In genomic region chr6:15722731-15723130, GRCh38 we compare ENCODE assay signal across 24 cellular contexts. TPM values are rescaled to one million over a fixed set of nuclear protein-coding genes. Genes with fewer than 3 reads are reported as not detected.
A peak's percentile ranks its signal among the peaks of the same experiment; 100 is the strongest.
DNase-seq lines count a peak whose midpoint lies in the region; ATAC-seq, FAIRE-seq and TF ChIP-seq lines count a peak whose summit lies in the region.
"Had no signal": no experiment of that assay in that cellular context is flagged by ENCODE, and none has a peak within 500 bp of the region (broad histone marks: within the 10 kb centered on the region; RNA-seq: fewer than 3 reads in every experiment).

No MANE protein-coding gene starts in this region.

- peak overlapping the region; percentile 42 for H3K27ac Mint-ChIP-seq in nephron progenitor cell
- H3K27ac Mint-ChIP-seq: CD14-positive monocyte; CD4-positive, alpha-beta memory T cell; CD4-positive, CD25-positive, alpha-beta regulatory T cell; CD8-positive, alpha-beta memory T cell had no signal

- FAIRE-seq in K562 (lab: Jason Lieb, UNC): no peak
- FAIRE-seq: A204.1, D721Med, G401.6, GM12891, GM19239 had no signal

- H3F3A ChIP-seq in Loucy (ENCODE audit: low read depth): no peaks in the 10 kb centered on the region

- no peaks in the 10 kb centered on the region for H3K9me3 ChIP-seq in Loucy (ENCODE audit: insufficient read depth, low read depth, low read length)
- no peaks in the 10 kb centered on the region for H3K9me3 ChIP-seq in K562 (replicated peaks; ENCODE audit: control insufficient read depth, insufficient read depth, low read depth, low read length)
- H3K9me3 ChIP-seq: BE2C had no signal

- no peaks in the 10 kb centered on the region for H3K27me3 ChIP-seq in Loucy (ENCODE audit: insufficient read depth, low read length, poor library complexity, severe bottlenecking)
- H3K27me3 ChIP-seq in K562 (ENCODE audit: control insufficient read depth in 2 of 2, insufficient read depth in 2 of 2, low read length in 2 of 2): no peaks in the 10 kb centered on the region
- peaks cover 3% of the 10 kb centered on the region for H3K27me3 ChIP-seq in foreskin keratinocyte
- H3K27me3 ChIP-seq: BE2C, BLaER1 had no signal

- peak in 1 of 4 experiments; percentile 25 for DNase-seq in K562 (ENCODE audit: extremely low read depth in 1 of 4, low spot score in 3 of 4)
- DNase-seq in nephron progenitor cell: no peak
- no peak for DNase-seq in stimulated activated CD4-positive, alpha-beta T cell treated with anti-CD3 and anti-CD28 coated beads, Interleukin-2, amount 100 ng/mL, for 24 hours
- no peak for DNase-seq in foreskin keratinocyte
- DNase-seq in medulla oblongata (ENCODE audit: extremely low spot score): no peak
- no peak for DNase-seq in D341Med (ENCODE audit: low spot score)
- DNase-seq: 8988T; ACHN; BE2C; C1 segment of cervical spinal cord; CD4-positive, alpha-beta memory T cell; CD4-positive, CD25-positive, alpha-beta regulatory T cell; CD8-positive, alpha-beta memory T cell; COR-L47; DMS79 treated with DMSO at 0.1 percent for 48 hours; GF-D8 had no signal

- in situ Hi-C loops in K562 (cut with MboI): no loop called here

- H3K4me2 ChIP-seq in Loucy (ENCODE audit: low read depth, low read length, poor library complexity, severe bottlenecking) (no peak overlapping the region), K562 (ENCODE audit: insufficient read depth, low read length) (no peak overlapping the region)
- H3K4me2 ChIP-seq: BLaER1 had no signal

- H2AFZ ChIP-seq in Loucy (ENCODE audit: low read length) (peak overlapping the region; percentile 75), K562 (ENCODE audit: low read depth, low read length) (peak overlapping the region; percentile 58)

- H3K36me3 ChIP-seq in Loucy (ENCODE audit: insufficient read depth, low read length): no peaks in the 10 kb centered on the region
- no peaks in the 10 kb centered on the region for H3K36me3 ChIP-seq in K562 (ENCODE audit: control insufficient read depth, insufficient read depth, low read length)
- H3K36me3 ChIP-seq: BE2C, BLaER1 had no signal

- H3K4me3 ChIP-seq in Loucy (ENCODE audit: low read length, poor library complexity, severe bottlenecking) (no peak overlapping the region), K562 (no peak overlapping the region)
- H3K4me3 ChIP-seq: BLaER1 had no signal

- TF ChIP-seq CTCF in Loucy (conservative IDR thresholded peaks at IDR 0.05; ENCODE audit: low read length) (no peak), K562 (IDR thresholded peaks at IDR 0.05 in 2 of 3, conservative IDR thresholded peaks at IDR 0.05 in 1 of 3; ENCODE audit: insufficient read depth in 2 of 3, low read depth in 1 of 3, low read length in 3 of 3) (no peak), nephron progenitor cell (IDR thresholded peaks at IDR 0.05) (no peak), foreskin keratinocyte (conservative IDR thresholded peaks at IDR 0.05) (no peak)

- peaks cover 9% of the 10 kb centered on the region for H3K27me3 Mint-ChIP-seq in nephron progenitor cell (ENCODE audit: low read depth, poor library complexity)

- peaks cover 6% of the 10 kb centered on the region for H3K4me1 Mint-ChIP-seq in nephron progenitor cell
- H3K4me1 Mint-ChIP-seq: CD14-positive monocyte; CD8-positive, alpha-beta memory T cell had no signal

- H3K79me2 ChIP-seq in Loucy (ENCODE audit: insufficient read depth, low read length) (no peaks in the 10 kb centered on the region), K562 (ENCODE audit: control insufficient read depth, insufficient read depth, low read length) (no peaks in the 10 kb centered on the region)

- peak; percentile 49 for ATAC-seq in K562
- ATAC-seq in foreskin keratinocyte: no peak

- H3K9me3 Mint-ChIP-seq in nephron progenitor cell: peaks cover 34% of the 10 kb centered on the region

- H3K9me1 ChIP-seq in K562 (ENCODE audit: control insufficient read depth, insufficient read depth, low read length): no peaks in the 10 kb centered on the region

- no peak overlapping the region for H3K27ac ChIP-seq in K562 (ENCODE audit: extremely low read depth, low read depth, low read length)
- H3K27ac ChIP-seq in foreskin keratinocyte: no peak overlapping the region
- H3K27ac ChIP-seq: BLaER1 had no signal

- POLR2A ChIA-PET in K562 (lab: Yijun Ruan, JAX): interaction anchor here (0.5 kb wide), 1 partner anchor 188 kb away, joined by 4 read pairs; no protein-coding TSS in a partner anchor

- H3K9me2 ChIP-seq in Loucy (replicated peaks; ENCODE audit: low read depth, low read length): no peaks in the 10 kb centered on the region

- intact Hi-C loops in K562 (cut with micrococcal nuclease): no loop called here

- no peak for TF ChIP-seq POLR2A in K562 (conservative IDR thresholded peaks at IDR 0.05)

- no peaks in the 10 kb centered on the region for H3K4me1 ChIP-seq in Loucy (ENCODE audit: insufficient read depth, low read length, poor library complexity, severe bottlenecking)
- peaks cover 0 to 6% of the 10 kb centered on the region in 2 experiments; a peak in 1 of 5 replicates for H3K4me1 ChIP-seq in K562 (replicated peaks in 1 of 2; ENCODE audit: control insufficient read depth in 2 of 2, insufficient read depth in 2 of 2, low read length in 2 of 2)
- no peaks in the 10 kb centered on the region for H3K4me1 ChIP-seq in foreskin keratinocyte
- H3K4me1 ChIP-seq: BE2C, BLaER1 had no signal

- peaks cover 4% of the 10 kb centered on the region for H3K36me3 Mint-ChIP-seq in nephron progenitor cell (ENCODE audit: low read depth)
- H3K36me3 Mint-ChIP-seq: CD14-positive monocyte; CD4-positive, alpha-beta memory T cell; CD4-positive, CD25-positive, alpha-beta regulatory T cell; CD8-positive, alpha-beta memory T cell had no signal

- no TSS peak for BruUV-seq in K562 (replicated peaks; lab: Mats Ljungman, UMichigan)

- 56% methylated on average over 2 of the region's 2 CpGs for WGBS in K562 (ENCODE audit: insufficient coverage, low coverage, missing lambda C conversion rate)

- TF ChIP-seq EP300 in K562 (IDR thresholded peaks at IDR 0.05; ENCODE audit: low read length): no peak

- H3K9ac ChIP-seq in Loucy (ENCODE audit: low read depth, low read length, poor library complexity, severe bottlenecking) (no peak overlapping the region), K562 (ENCODE audit: insufficient read depth in 1 of 2, low read depth in 2 of 2, low read length in 2 of 2) (no peak overlapping the region)
- H3K9ac ChIP-seq: BLaER1 had no signal

- no peak overlapping the region for H3K4me3 Mint-ChIP-seq in nephron progenitor cell
- H3K4me3 Mint-ChIP-seq: CD14-positive monocyte; CD4-positive, alpha-beta memory T cell; CD4-positive, CD25-positive, alpha-beta regulatory T cell; CD8-positive, alpha-beta memory T cell had no signal

- CTCF ChIA-PET in K562 (lab: Yijun Ruan, JAX; ENCODE audit: low intra/inter-chr PET ratio): no interaction called here

- H4K20me1 ChIP-seq in Loucy (ENCODE audit: insufficient read depth, low read length, poor library complexity, severe bottlenecking) (no peaks in the 10 kb centered on the region), K562 (replicated peaks; ENCODE audit: control insufficient read depth, insufficient read depth, low read length) (no peaks in the 10 kb centered on the region)
- H4K20me1 ChIP-seq: BLaER1 had no signal

- TF ChIP-seq RAD21 in K562 (CRISPR knock-in tag; conservative IDR thresholded peaks at IDR 0.05 in 1 of 2, IDR thresholded peaks at IDR 0.05 in 1 of 2): no peak

TF ChIP-seq in K562, 482 proteins besides CTCF, POLR2A, EP300 and RAD21 (continues in another document):
- peak; percentile 82 for TF ChIP-seq CC2D1A (IDR thresholded peaks at IDR 0.05)
- TF ChIP-seq MEIS2 (IDR thresholded peaks at IDR 0.05; ENCODE audit: partially characterized antibody): peak; percentile 17
- no peak for TF ChIP-seq SMAD3 (CRISPR knock-in tag; conservative IDR thresholded peaks at IDR 0.05)
- no peak for TF ChIP-seq NCOA1 (IDR thresholded peaks at IDR 0.05; ENCODE audit: low read depth)

RNA-seq across cellular contexts. Expression of gene DTNBP1, which starts 59.9 kb away (rescaled TPM):
- total RNA-seq in K562 (2011; cell fraction: chromatin; rRNA removed; ENCODE audit: low replicate concordance): 29.2 and 29.4 TPM in 2 replicates
- total RNA-seq in K562 (2011; cell fraction: nucleolus; rRNA removed): 15.7 and 16.3 TPM in 2 replicates
- total RNA-seq in K562 (2011; cell fraction: nucleoplasm; rRNA removed): 24.2 and 31.1 TPM in 2 replicates
- total RNA-seq in K562 (2014; rRNA removed) (17.8 and 18.2 TPM in 2 replicates), K562 (2014; rRNA removed; fragmentation: Illumina TruSeq; extraction: Trizol) (15.2 and 16.7 TPM in 2 replicates), K562 (2015; rRNA removed; fragmentation: Illumina TruSeq; extraction: Trizol) (20.4 and 20.7 TPM in 2 replicates), K562 (2021) (37.1 and 37.7 TPM in 2 replicates), foreskin keratinocyte (10.2 and 12.1 TPM in 2 replicates)
- polyA plus RNA-seq in K562 (2011; rRNA removed) (34.4 and 44.1 TPM in 2 replicates), K562 (2014; fragmentation: Illumina TruSeq; extraction: Trizol) (40.8 and 54.5 TPM in 2 replicates), K562 (2014; fragmentation: Nextera tagmentation; extraction: Ambion mirVana) (10 to 100 TPM; 20.2 to 21.4 TPM), K562 (2014; rRNA removed) (42.1 and 45.4 TPM in 2 replicates), foreskin keratinocyte (15.6 and 16.5 TPM in 2 replicates)
- polyA plus RNA-seq in K562 (2011; cell fraction: cytosol; rRNA removed): 45.5 and 47.8 TPM in 2 replicates
- 22.0 and 27.6 TPM in 2 replicates for polyA plus RNA-seq in K562 (2011; cell fraction: nucleus; rRNA removed)
- 50.7 and 54.0 TPM in 2 replicates for polyA plus RNA-seq in K562 (2012)
- 19.4 and 24.8 TPM in 2 replicates for polyA minus RNA-seq in K562 (2011; rRNA and poly(A)+ RNA removed)
- polyA minus RNA-seq in K562 (2011; cell fraction: cytosol; rRNA and poly(A)+ RNA removed): 13.0 and 18.5 TPM in 2 replicates
- 7.4 and 12.0 TPM in 2 replicates for polyA minus RNA-seq in K562 (2011; cell fraction: nucleus; rRNA and poly(A)+ RNA removed)
